In the genomic region with DNA sequence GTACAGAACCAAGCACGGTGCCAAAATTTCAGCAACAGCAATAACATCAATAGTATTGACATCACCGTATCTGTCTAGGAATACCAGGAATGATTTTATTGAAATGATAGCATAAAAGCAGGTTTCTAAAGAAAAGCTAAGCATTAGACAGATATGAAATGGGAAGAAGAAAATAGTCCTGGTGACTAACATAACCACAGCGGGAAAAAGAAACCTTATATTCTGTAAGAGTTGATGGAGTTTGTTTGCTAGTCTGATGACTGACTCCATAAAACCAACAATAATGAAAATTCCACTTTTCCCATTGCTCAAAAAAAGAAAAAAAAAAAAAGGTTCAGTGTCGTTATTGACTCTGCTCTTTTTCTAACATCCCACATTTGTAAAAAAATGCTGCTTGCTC, we compare ENCODE assay signal across 25 cellular contexts.
"Had no signal": no experiment of that assay in that cellular context is flagged by ENCODE, and none has a peak within 500 bp of the region (broad histone marks: within the 10 kb centered on the region; RNA-seq: fewer than 3 reads in every experiment).

No MANE protein-coding gene starts in this region.

- H3K27me3 ChIP-seq: colonic mucosa, dorsolateral prefrontal cortex, esophagus muscularis mucosa, esophagus squamous epithelium, foreskin keratinocyte, gastrocnemius medialis, gastroesophageal sphincter, heart left ventricle, heart right ventricle had no signal

- H3K9me3 ChIP-seq: colonic mucosa, esophagus muscularis mucosa, esophagus squamous epithelium, gastrocnemius medialis, gastroesophageal sphincter, heart left ventricle, heart right ventricle had no signal

- H3K9me3 Mint-ChIP-seq: dendritic cell treated with granulocyte-macrophage colony-stimulating factor and Interleukin-4, amounts not matched to agents 40 ng/mL and 50 ng/mL, for 4 days had no signal

- H3K27ac Mint-ChIP-seq: dendritic cell treated with granulocyte-macrophage colony-stimulating factor and Interleukin-4, amounts not matched to agents 40 ng/mL and 50 ng/mL, for 4 days; effector memory CD8-positive, alpha-beta T cell; endodermal cell had no signal

- H3K27ac ChIP-seq: colonic mucosa, coronary artery, dorsolateral prefrontal cortex, epithelial cell of prostate, esophagus muscularis mucosa, esophagus squamous epithelium, foreskin keratinocyte, gastrocnemius medialis, gastroesophageal sphincter, heart left ventricle, heart right ventricle had no signal

- H3K4me3 Mint-ChIP-seq: dendritic cell treated with granulocyte-macrophage colony-stimulating factor and Interleukin-4, amounts not matched to agents 40 ng/mL and 50 ng/mL, for 4 days; effector memory CD8-positive, alpha-beta T cell; endodermal cell had no signal

- H3K4me1 ChIP-seq: colonic mucosa, esophagus muscularis mucosa, esophagus squamous epithelium, foreskin keratinocyte, gastrocnemius medialis, gastroesophageal sphincter, heart left ventricle, heart right ventricle had no signal

- H3K4me3 ChIP-seq: colonic mucosa, coronary artery, dorsolateral prefrontal cortex, esophagus muscularis mucosa, esophagus squamous epithelium, gastrocnemius medialis, gastroesophageal sphincter, heart left ventricle, heart right ventricle had no signal

- ATAC-seq: effector memory CD8-positive, alpha-beta T cell; esophagus mucosa; foreskin keratinocyte; gastrocnemius medialis; gastroesophageal sphincter; heart left ventricle; heart right ventricle had no signal

- H3K36me3 ChIP-seq: colonic mucosa, esophagus muscularis mucosa, esophagus squamous epithelium, gastrocnemius medialis, gastroesophageal sphincter, heart left ventricle, heart right ventricle had no signal

- DNase-seq: colonic mucosa; cortex of kidney; dermis blood vessel endothelial cell; dorsolateral prefrontal cortex; effector CD4-positive, alpha-beta T cell; effector CD8-positive, alpha-beta T cell; effector memory CD4-positive, alpha-beta T cell; effector memory CD8-positive, alpha-beta T cell; endodermal cell; erythroblast; esophagus squamous epithelium; foreskin fibroblast; foreskin keratinocyte; foreskin melanocyte; gastrocnemius medialis; glutamatergic neuron; head of caudate nucleus; heart left ventricle; heart right ventricle had no signal

- H3K27me3 Mint-ChIP-seq: dendritic cell treated with granulocyte-macrophage colony-stimulating factor and Interleukin-4, amounts not matched to agents 40 ng/mL and 50 ng/mL, for 4 days; effector memory CD8-positive, alpha-beta T cell had no signal
